7 cellular contexts compared by ENCODE assay signal in the genomic region with DNA sequence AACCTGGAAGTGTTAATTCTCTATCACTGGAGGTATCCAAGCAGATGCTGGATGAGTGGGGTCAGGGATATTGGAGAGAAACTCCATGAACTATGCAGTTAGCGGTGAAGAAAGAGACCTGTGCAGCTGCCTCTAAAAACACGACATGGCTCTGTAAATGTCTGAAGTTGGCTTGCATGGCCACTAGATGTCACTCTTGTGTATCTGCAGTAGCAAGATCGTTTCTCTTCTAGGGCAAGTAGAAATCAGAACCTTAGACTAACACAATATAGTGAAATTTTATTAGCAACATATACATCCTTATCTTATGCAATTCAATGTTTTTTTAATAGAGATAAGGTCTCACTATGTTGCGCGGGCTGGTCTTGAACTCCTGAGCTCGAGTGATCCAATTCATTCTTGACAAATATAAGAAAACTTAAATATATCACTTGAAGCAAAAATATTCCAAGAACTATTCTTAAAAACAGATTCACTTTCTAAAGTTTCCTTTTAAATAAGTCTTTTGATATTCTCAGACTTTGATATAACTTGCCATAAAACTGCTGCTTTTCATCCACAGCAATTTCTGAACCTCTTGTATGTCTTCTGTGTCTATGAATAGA. TPM values are rescaled to one million over a fixed set of nuclear protein-coding genes. Genes with fewer than 3 reads are reported as not detected.
DNase-seq lines count a peak whose midpoint lies in the region; ATAC-seq and TF ChIP-seq lines count a peak whose summit lies in the region.

No MANE protein-coding gene starts in this region.

- H3K27ac ChIP-seq in KMS-11 (no peak overlapping the region), adrenal gland (no peak overlapping the region)

- ATAC-seq in left cardiac atrium (peak; percentile 73 to 82), HG03571 (IDR thresholded peaks at IDR 0.05; ENCODE audit: unreplicated experiment) (no peak)

- H3K4me3 ChIP-seq in KMS-11 (IDR thresholded peaks at IDR 0.05; ENCODE audit: insufficient read depth, low read depth, low read length) = no peak overlapping the region
- H3K4me3 ChIP-seq in adrenal gland = no peak overlapping the region

- peak; percentile 82 for DNase-seq in ELR (ENCODE audit: low read depth)
- DNase-seq in OCI-M2 (lab: John Stamatoyannopoulos, UW; ENCODE audit: unreplicated experiment) = peak; percentile 7
- peak; percentile 43 to 85 (median 66) for DNase-seq in adrenal gland
- DNase-seq in left cardiac atrium = peak; percentile 53
- DNase-seq in renal cortical epithelial cell (ENCODE audit: low read depth) = peak; percentile 85

- no peaks in the 10 kb centered on the region for H4K20me1 ChIP-seq in KMS-11 (ENCODE audit: insufficient read depth)

- no peak overlapping the region for H3K9ac ChIP-seq in KMS-11

- WGBS in adrenal gland, 4 donors = 3 to 9% (median 7%) methylated on average over 6 of the region's 6 CpGs

- no peak overlapping the region for H3K4me2 ChIP-seq in KMS-11

- no peak overlapping the region; the same call in 1 of the 2 replicates for H2AFZ ChIP-seq in KMS-11 (ENCODE audit: low read depth)

- TF ChIP-seq CTCF in KMS-11 (conservative IDR thresholded peaks at IDR 0.05; ENCODE audit: low read depth, low read length) (peak; percentile 78), adrenal gland (IDR thresholded peaks at IDR 0.05) (peak; percentile 76 to 87 (median 79))

- no peaks in the 10 kb centered on the region for H3K9me3 ChIP-seq in adrenal gland (replicated peaks in 1 of 3)

- H3K79me2 ChIP-seq in KMS-11 (ENCODE audit: insufficient read depth, low read depth) = no peaks in the 10 kb centered on the region

- no peak for TF ChIP-seq POLR2A in adrenal gland (IDR thresholded peaks at IDR 0.05)

- H3K36me3 ChIP-seq in KMS-11 (ENCODE audit: insufficient read depth) (no peaks in the 10 kb centered on the region), adrenal gland (replicated peaks in 1 of 2) (no peaks in the 10 kb centered on the region)

- intact Hi-C loops in adrenal gland (cut with DNase I) (loop anchor here in 1 of 2 donors (5.0 kb wide), 1 partner anchor 62 kb away; no protein-coding TSS in a partner anchor), left cardiac atrium (cut with DNase I) (loop anchor here (1.0 to 10.0 kb wide), 3 partner anchors 68 to 210 kb away; partner anchors contain the start of gene CCIN (in 1 of the 2))

- no peaks in the 10 kb centered on the region for H3K4me1 ChIP-seq in KMS-11 (ENCODE audit: low read depth, poor library complexity, severe bottlenecking)
- H3K4me1 ChIP-seq in adrenal gland (replicated peaks in 1 of 2) = no peaks in the 10 kb centered on the region

- H3K27me3 ChIP-seq in KMS-11 (ENCODE audit: insufficient read depth, low read depth) = no peaks in the 10 kb centered on the region
- no peaks in the 10 kb centered on the region for H3K27me3 ChIP-seq in adrenal gland

RNA-seq across cellular contexts. Expression of gene OR2S2, which starts 2.9 kb away (rescaled TPM):
- not detected for total RNA-seq in adrenal gland
- polyA plus RNA-seq in adrenal gland = not detected
- total RNA-seq in left cardiac atrium = not detected
- not detected in 2 replicates for total RNA-seq in renal cortical epithelial cell

RNA-seq across cellular contexts. Expression of gene SPAAR, which starts 45.8 kb away (rescaled TPM):
- 1 to 10 TPM in 7 of 8 donors, under 1 TPM in 1; 0.54 to 3.6 (median 2.2) TPM for total RNA-seq in adrenal gland
- polyA plus RNA-seq in adrenal gland = 1 to 10 TPM; 2.0 to 3.3 (median 2.6) TPM
- 10 to 100 TPM in 1 of 2 donors, 1 to 10 TPM in 1; 7.6 to 13.1 TPM for total RNA-seq in left cardiac atrium
- 0.17 TPM in 1 of 2 replicates, not detected in the other for total RNA-seq in renal cortical epithelial cell

RNA-seq across cellular contexts. Expression of gene HRCT1, which starts 49.0 kb away (rescaled TPM):
- total RNA-seq in adrenal gland = 1 to 10 TPM in 5 of 8 donors, under 1 TPM in 2, not detected in 1; 0.35 to 5.9 (median 1.9) TPM
- 1 to 10 TPM in 2 of 3 donors, not detected in 1; 1.1 to 1.5 TPM for polyA plus RNA-seq in adrenal gland
- 1 to 10 TPM; 4.6 to 9.3 TPM for total RNA-seq in left cardiac atrium
- total RNA-seq in renal cortical epithelial cell = 0.45 TPM in 1 of 2 replicates, not detected in the other

Comparison
In these comparisons a context has a peak if more than half of its experiments do, and no peak if none do; other contexts are left out.
1. DNase-seq: peak in every context shown above with its lines; median percentile 85 in renal cortical epithelial cell; 82 in ELR; 66 in adrenal gland; 53 in left cardiac atrium; 7 in OCI-M2.